Comparison of ENCODE assay signal across 2 cellular contexts in the genomic region with DNA sequence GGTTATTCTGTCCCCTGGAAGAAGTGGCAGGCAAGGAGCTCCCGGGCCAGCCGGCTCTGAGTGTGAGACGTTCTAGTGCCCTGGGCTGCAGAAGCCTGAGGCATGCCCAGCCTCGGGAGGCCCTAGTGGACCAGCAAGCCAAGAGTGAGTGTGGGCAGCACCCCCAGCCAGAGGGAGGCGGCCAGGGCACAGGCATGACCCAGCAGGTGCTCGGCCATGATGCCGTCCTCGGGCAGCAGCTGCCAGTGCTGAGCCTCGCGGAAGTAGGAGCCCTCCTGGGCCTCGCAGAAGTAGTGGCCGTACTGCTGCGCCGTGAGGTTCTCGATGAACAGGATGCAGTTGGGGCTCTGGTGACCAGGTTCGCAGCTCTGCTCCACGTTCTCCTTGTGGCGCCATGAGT.
TF ChIP-seq lines count a peak whose summit lies in the region.

No MANE protein-coding gene starts in this region.

TF ChIP-seq in IMR-90, 13 proteins besides CTCF, POLR2A, EP300 and RAD21:
- TF ChIP-seq FOS (IDR thresholded peaks at IDR 0.05; ENCODE audit: low read depth, low read length) (no peak), MXI1 (IDR thresholded peaks at IDR 0.05; ENCODE audit: borderline replicate concordance, low read depth, low read length) (no peak), CHD1 (IDR thresholded peaks at IDR 0.05; ENCODE audit: low read depth, low read length) (no peak)

TF ChIP-seq in GM12878, 131 proteins besides CTCF, POLR2A, EP300 and RAD21:
- TF ChIP-seq KDM1A (IDR thresholded peaks at IDR 0.05; ENCODE audit: borderline replicate concordance) = no peak
- TF ChIP-seq EZH2 (IDR thresholded peaks at IDR 0.05; ENCODE audit: borderline replicate concordance, control insufficient read depth, low read depth, low read length) = no peak
- no peak for TF ChIP-seq JUND (IDR thresholded peaks at IDR 0.05; ENCODE audit: low read depth, low read length)
- 0 out of 2 replicates have a peak, but pooled peaks have one; percentile 9 for TF ChIP-seq POLR2AphosphoS5 (IDR thresholded peaks at IDR 0.05; ENCODE audit: low read length)
- TF ChIP-seq CHD4 (IDR thresholded peaks at IDR 0.05) = no peak
- TF ChIP-seq NRF1 (conservative IDR thresholded peaks at IDR 0.05; ENCODE audit: low read depth, low read length) = no peak
